In the genomic region with DNA sequence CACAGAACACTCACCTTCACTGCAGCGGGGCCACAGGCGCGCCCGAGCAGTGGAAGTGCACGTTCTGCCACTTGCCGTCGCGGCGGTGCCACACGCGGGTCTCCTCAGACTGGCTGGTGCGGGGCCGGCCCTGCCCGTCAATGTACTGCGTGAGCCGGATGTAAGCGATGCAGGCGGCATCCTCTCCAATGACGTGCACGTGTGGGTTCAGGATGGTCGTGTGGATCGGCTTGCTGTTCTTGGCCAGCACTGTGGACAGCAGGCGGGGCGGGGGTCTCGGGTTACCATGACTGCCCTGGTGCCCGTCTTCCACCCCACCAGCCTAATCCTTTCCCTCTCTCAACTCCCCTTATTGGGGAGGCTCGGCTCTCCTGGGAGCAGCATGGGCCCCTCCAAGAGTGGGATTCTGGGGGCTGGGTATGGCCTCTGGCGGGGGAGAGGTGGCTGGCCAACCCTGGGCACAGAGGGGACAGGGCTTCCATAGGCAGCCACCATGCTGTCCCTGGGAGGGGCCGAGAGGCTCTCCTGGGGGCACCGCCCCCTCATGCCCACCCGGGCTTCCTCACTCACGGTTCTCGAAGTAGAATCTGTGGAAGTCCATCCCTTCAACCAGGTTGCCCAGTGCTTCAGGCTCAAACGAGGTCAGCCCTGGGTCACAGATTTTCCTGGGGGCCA, we compare ENCODE assay signal across 19 cellular contexts.
"Had no signal": no experiment of that assay in that cellular context is flagged by ENCODE, and none has a peak within 500 bp of the region (broad histone marks: within the 10 kb centered on the region; RNA-seq: fewer than 3 reads in every experiment).

No MANE protein-coding gene starts in this region.

- H3K4me1 Mint-ChIP-seq: activated naive CD4-positive, alpha-beta T cell treated with anti-CD3 and anti-CD28 coated beads, Interleukin-2, amount 10 ng/mL, durations not matched to agents 7 days and 5 days; activated T-helper 17 cell treated with anti-CD3 and anti-CD28 coated beads, Interleukin-2, amount 50 U/mL, for 72 hours; stimulated activated naive B cell treated with anti-CD40 and anti-IgM and Interleukin-4, amounts not matched to agents 10 μg/mL and 1 μg/mL and 100 μg/mL, for 72 hours had no signal

- H3K36me3 ChIP-seq: gastrocnemius medialis, thyroid gland, vagina had no signal

- H3K27ac Mint-ChIP-seq: activated naive CD4-positive, alpha-beta T cell treated with anti-CD3 and anti-CD28 coated beads, Interleukin-2, amount 10 ng/mL, durations not matched to agents 7 days and 5 days; activated T-helper 17 cell treated with anti-CD3 and anti-CD28 coated beads, Interleukin-2, amount 50 U/mL, for 72 hours; endodermal cell; natural killer cell treated with Interleukin-12 subunit alpha and Interleukin-12 subunit beta and Interleukin-15 and Interleukin-18, amount 100 ng/mL, for 72 hours; stimulated activated naive B cell treated with anti-CD40 and anti-IgM and Interleukin-4, amounts not matched to agents 10 μg/mL and 1 μg/mL and 100 μg/mL, for 72 hours; T-helper 2 cell treated with Interferon-gamma antibody and Interleukin-4, amounts not matched to agents 5 μg/mL and 100 μg/mL, for 36 hours had no signal

- H3K4me3 Mint-ChIP-seq: activated naive CD4-positive, alpha-beta T cell treated with anti-CD3 and anti-CD28 coated beads, Interleukin-2, amount 10 ng/mL, durations not matched to agents 7 days and 5 days; activated T-helper 17 cell treated with anti-CD3 and anti-CD28 coated beads, Interleukin-2, amount 50 U/mL, for 72 hours; endodermal cell; natural killer cell treated with Interleukin-12 subunit alpha and Interleukin-12 subunit beta and Interleukin-15 and Interleukin-18, amount 100 ng/mL, for 72 hours; stimulated activated naive B cell treated with anti-CD40 and anti-IgM and Interleukin-4, amounts not matched to agents 10 μg/mL and 1 μg/mL and 100 μg/mL, for 72 hours; T-helper 2 cell treated with Interferon-gamma antibody and Interleukin-4, amounts not matched to agents 5 μg/mL and 100 μg/mL, for 36 hours had no signal

- H3K4me1 ChIP-seq: vagina had no signal

- DNase-seq: activated CD4-positive, alpha-beta T cell treated with anti-CD3 and anti-CD28 coated beads, Interleukin-2, amount 50 U/mL, for 48 hours; activated CD4-positive, CD25-positive, alpha-beta regulatory T cell treated with anti-CD3 and anti-CD28 coated beads, Interleukin-2, amount 50 U/mL, for 72 hours; activated naive CD4-positive, alpha-beta T cell treated with anti-CD3 and anti-CD28 coated beads, Interleukin-2, amount 10 ng/mL, durations not matched to agents 7 days and 5 days; endodermal cell; erythroblast; gastrocnemius medialis; mesenchymal stem cell; occipital lobe; stimulated activated CD4-positive, alpha-beta T cell treated with anti-CD3 and anti-CD28 coated beads, Interleukin-15, amount 100 ng/mL, for 24 hours; stimulated activated CD4-positive, alpha-beta T cell treated with anti-CD3 and anti-CD28 coated beads, Interleukin-4, amount 100 ng/mL, for 1 hour; stimulated activated naive B cell treated with anti-CD40 and anti-IgM and Interleukin-4, amounts not matched to agents 10 μg/mL and 1 μg/mL and 100 μg/mL, for 72 hours had no signal

- H3K9me3 Mint-ChIP-seq: activated naive CD4-positive, alpha-beta T cell treated with anti-CD3 and anti-CD28 coated beads, Interleukin-2, amount 10 ng/mL, durations not matched to agents 7 days and 5 days; activated T-helper 17 cell treated with anti-CD3 and anti-CD28 coated beads, Interleukin-2, amount 50 U/mL, for 72 hours; endodermal cell; natural killer cell treated with Interleukin-12 subunit alpha and Interleukin-12 subunit beta and Interleukin-15 and Interleukin-18, amount 100 ng/mL, for 72 hours; stimulated activated naive B cell treated with anti-CD40 and anti-IgM and Interleukin-4, amounts not matched to agents 10 μg/mL and 1 μg/mL and 100 μg/mL, for 72 hours; T-helper 2 cell treated with Interferon-gamma antibody and Interleukin-4, amounts not matched to agents 5 μg/mL and 100 μg/mL, for 36 hours had no signal

- H3K9me3 ChIP-seq: gastrocnemius medialis, thyroid gland, vagina had no signal

- H3K4me3 ChIP-seq: dorsolateral prefrontal cortex, gastrocnemius medialis, thyroid gland, vagina had no signal

- H3K36me3 Mint-ChIP-seq: activated naive CD4-positive, alpha-beta T cell treated with anti-CD3 and anti-CD28 coated beads, Interleukin-2, amount 10 ng/mL, durations not matched to agents 7 days and 5 days; natural killer cell treated with Interleukin-12 subunit alpha and Interleukin-12 subunit beta and Interleukin-15 and Interleukin-18, amount 100 ng/mL, for 72 hours had no signal

- ATAC-seq: activated T-helper 17 cell treated with anti-CD3 and anti-CD28 coated beads, Interleukin-2, amount 50 U/mL, for 72 hours; gastrocnemius medialis; left lobe of liver; natural killer cell treated with Interleukin-12 subunit alpha and Interleukin-12 subunit beta and Interleukin-15 and Interleukin-18, amount 100 ng/mL, for 72 hours; stimulated activated naive B cell treated with anti-CD40 and anti-IgM and Interleukin-4, amounts not matched to agents 10 μg/mL and 1 μg/mL and 100 μg/mL, for 72 hours had no signal

- H3K27me3 Mint-ChIP-seq: natural killer cell treated with Interleukin-12 subunit alpha and Interleukin-12 subunit beta and Interleukin-15 and Interleukin-18, amount 100 ng/mL, for 72 hours had no signal

- FAIRE-seq: islet of Langerhans had no signal

- H3K27me3 ChIP-seq: dorsolateral prefrontal cortex, gastrocnemius medialis, thyroid gland, vagina had no signal

- H3K27ac ChIP-seq: thyroid gland, vagina had no signal
